8 cellular contexts compared by ENCODE assay signal in the genomic region with DNA sequence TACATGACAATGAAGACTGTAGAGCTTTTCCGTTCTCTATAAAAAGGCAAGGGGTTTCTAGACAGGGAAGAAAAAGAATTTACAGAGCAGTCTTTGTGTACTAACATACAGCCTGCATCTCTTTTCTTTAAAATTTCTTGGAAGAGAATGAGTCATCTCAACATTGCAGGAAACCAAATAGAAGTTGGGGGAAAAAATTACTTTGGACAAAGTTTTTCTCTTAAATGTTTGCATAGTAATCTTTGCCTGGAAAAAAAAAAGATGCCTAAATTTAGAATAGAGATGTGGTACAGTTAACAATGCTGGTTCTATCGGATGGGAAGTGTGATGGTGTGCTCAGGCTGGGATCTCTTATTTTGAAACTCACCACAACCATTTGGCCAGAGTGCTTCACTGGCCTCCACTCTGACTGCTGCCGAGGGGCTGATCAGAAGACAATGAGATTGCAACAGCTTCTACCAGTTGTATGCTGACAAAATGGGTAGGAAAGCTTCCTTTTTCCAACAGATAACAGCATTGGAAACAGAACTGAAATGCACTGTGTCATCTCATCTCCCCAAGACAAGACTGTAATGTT.
A peak's percentile ranks its signal among the peaks of the same experiment; 100 is the strongest.
DNase-seq lines count a peak whose midpoint lies in the region; ATAC-seq and TF ChIP-seq lines count a peak whose summit lies in the region.
"Not testable (repeated sequence)": the region's sequence is repeated elsewhere in the genome, so short reads cannot be mapped to it uniquely, and the experiment has no call there.

No MANE protein-coding gene starts in this region.

- not testable (repeated sequence) for TF ChIP-seq POLR2A in right lobe of liver (IDR thresholded peaks at IDR 0.05); upper lobe of left lung (IDR thresholded peaks at IDR 0.05)

- not testable (repeated sequence) for H3K27me3 ChIP-seq in GM23338 (ENCODE audit: insufficient read depth); right lobe of liver; upper lobe of left lung

- not testable (repeated sequence) for H3K4me1 Mint-ChIP-seq in GM23338; T-helper 1 cell treated with Interleukin-12 subunit alpha and Interleukin-12 subunit beta and Interleukin-4 antibody, amounts not matched to agents 30 μg/mL and 1 μg/mL, for 36 hours (ENCODE audit: low read depth); activated CD8-positive, alpha-beta T cell treated with anti-CD3 and anti-CD28 coated beads, Interleukin-2, amount 10 ng/mL, durations not matched to agents 7 days and 5 days (ENCODE audit: low read depth); activated naive CD8-positive, alpha-beta T cell treated with anti-CD3 and anti-CD28 coated beads, Interleukin-2, amount 10 ng/mL, durations not matched to agents 7 days and 5 days; osteocyte (ENCODE audit: unreplicated experiment)

- not testable (repeated sequence) for TF ChIP-seq EP300 in upper lobe of left lung (IDR thresholded peaks at IDR 0.05)

- not testable (repeated sequence) for H3K9me3 ChIP-seq in right lobe of liver, upper lobe of left lung

- peak overlapping the region; percentile 24; the same call in 1 of the 3 replicates for H3K4me3 Mint-ChIP-seq in GM23338
- H3K4me3 Mint-ChIP-seq in T-helper 1 cell treated with Interleukin-12 subunit alpha and Interleukin-12 subunit beta and Interleukin-4 antibody, amounts not matched to agents 30 μg/mL and 1 μg/mL, for 36 hours; osteocyte (ENCODE audit: unreplicated experiment): not testable (repeated sequence)
- H3K4me3 Mint-ChIP-seq in activated CD8-positive, alpha-beta T cell treated with anti-CD3 and anti-CD28 coated beads, Interleukin-2, amount 10 ng/mL, durations not matched to agents 7 days and 5 days: peak overlapping the region; percentile 22
- H3K4me3 Mint-ChIP-seq in activated naive CD8-positive, alpha-beta T cell treated with anti-CD3 and anti-CD28 coated beads, Interleukin-2, amount 10 ng/mL, durations not matched to agents 7 days and 5 days: peak overlapping the region; percentile 14

- not testable (repeated sequence) for H3K27ac ChIP-seq in GM23338 (ENCODE audit: low read depth); right lobe of liver; upper lobe of left lung

- H3K4me2 ChIP-seq in GM23338: not testable (repeated sequence)

- H3F3A ChIP-seq in GM23338 (replicated peaks; ENCODE audit: low read depth): not testable (repeated sequence)

- CTCF ChIA-PET in activated CD8-positive, alpha-beta T cell treated with anti-CD3 and anti-CD28 coated beads, Interleukin-2, amount 10 ng/mL, durations not matched to agents 7 days and 5 days (lab: Charles Lee): not testable (repeated sequence)

- H4K20me1 ChIP-seq in GM23338 (replicated peaks; ENCODE audit: insufficient read depth): not testable (repeated sequence)

- H3K4me3 ChIP-seq in GM23338, right lobe of liver, upper lobe of left lung: not testable (repeated sequence)

- 33% methylated on average over 1 of the region's 3 CpGs for WGBS in right lobe of liver (ENCODE audit: insufficient coverage, low coverage, low lambda C conversion rate, missing lambda C conversion rate)
- 60 to 83% methylated on average over 1 of the region's 3 CpGs for WGBS in upper lobe of left lung, 2 donors

- POLR2A ChIA-PET in activated CD8-positive, alpha-beta T cell treated with anti-CD3 and anti-CD28 coated beads, Interleukin-2, amount 10 ng/mL, durations not matched to agents 7 days and 5 days (lab: Charles Lee); activated naive CD8-positive, alpha-beta T cell treated with anti-CD3 and anti-CD28 coated beads, Interleukin-2, amount 10 ng/mL, durations not matched to agents 7 days and 5 days (lab: Charles Lee): not testable (repeated sequence)

- H2AFZ ChIP-seq in GM23338: not testable (repeated sequence)

- H3K9me2 ChIP-seq in GM23338 (ENCODE audit: insufficient read depth): not testable (repeated sequence)

- H3K36me3 ChIP-seq in GM23338 (ENCODE audit: insufficient read depth); right lobe of liver; upper lobe of left lung: not testable (repeated sequence)

- not testable (repeated sequence) for H3K27me3 Mint-ChIP-seq in GM23338 (ENCODE audit: insufficient read depth, low read depth, poor library complexity); T-helper 1 cell treated with Interleukin-12 subunit alpha and Interleukin-12 subunit beta and Interleukin-4 antibody, amounts not matched to agents 30 μg/mL and 1 μg/mL, for 36 hours (ENCODE audit: low read depth); activated CD8-positive, alpha-beta T cell treated with anti-CD3 and anti-CD28 coated beads, Interleukin-2, amount 10 ng/mL, durations not matched to agents 7 days and 5 days (ENCODE audit: low read depth); activated naive CD8-positive, alpha-beta T cell treated with anti-CD3 and anti-CD28 coated beads, Interleukin-2, amount 10 ng/mL, durations not matched to agents 7 days and 5 days; osteocyte (ENCODE audit: unreplicated experiment)

- not testable (repeated sequence) for H3K4me1 ChIP-seq in GM23338 (ENCODE audit: insufficient read depth); right lobe of liver; upper lobe of left lung

- not testable (repeated sequence) for H3K9me3 Mint-ChIP-seq in GM23338; T-helper 1 cell treated with Interleukin-12 subunit alpha and Interleukin-12 subunit beta and Interleukin-4 antibody, amounts not matched to agents 30 μg/mL and 1 μg/mL, for 36 hours; activated CD8-positive, alpha-beta T cell treated with anti-CD3 and anti-CD28 coated beads, Interleukin-2, amount 10 ng/mL, durations not matched to agents 7 days and 5 days (ENCODE audit: insufficient read depth); activated naive CD8-positive, alpha-beta T cell treated with anti-CD3 and anti-CD28 coated beads, Interleukin-2, amount 10 ng/mL, durations not matched to agents 7 days and 5 days; osteocyte (ENCODE audit: unreplicated experiment)

- H3K79me2 ChIP-seq in GM23338 (replicated peaks; ENCODE audit: insufficient read depth): not testable (repeated sequence)

- not testable (repeated sequence) for TF ChIP-seq CTCF in GM23338 (conservative IDR thresholded peaks at IDR 0.05; ENCODE audit: low read depth in 2 of 2); right lobe of liver (IDR thresholded peaks at IDR 0.05); osteocyte (IDR thresholded peaks at IDR 0.05); upper lobe of left lung (IDR thresholded peaks at IDR 0.05)

- not testable (repeated sequence) for DNase-seq in GM23338 (ENCODE audit: low spot score); activated CD8-positive, alpha-beta T cell treated with anti-CD3 and anti-CD28 coated beads, Interleukin-2, amount 10 ng/mL, durations not matched to agents 7 days and 5 days; activated naive CD8-positive, alpha-beta T cell treated with anti-CD3 and anti-CD28 coated beads, Interleukin-2, amount 10 ng/mL, durations not matched to agents 7 days and 5 days; Right ventricle myocardium inferior (ENCODE audit: missing footprints); right lobe of liver; osteocyte (ENCODE audit: extremely low spot score, unreplicated experiment); upper lobe of left lung

- peak overlapping the region; percentile 74; the same call in 1 of the 2 replicates for H3K27ac Mint-ChIP-seq in GM23338
- peak overlapping the region; percentile 78 for H3K27ac Mint-ChIP-seq in T-helper 1 cell treated with Interleukin-12 subunit alpha and Interleukin-12 subunit beta and Interleukin-4 antibody, amounts not matched to agents 30 μg/mL and 1 μg/mL, for 36 hours
- H3K27ac Mint-ChIP-seq in activated CD8-positive, alpha-beta T cell treated with anti-CD3 and anti-CD28 coated beads, Interleukin-2, amount 10 ng/mL, durations not matched to agents 7 days and 5 days: peak overlapping the region; percentile 49
- H3K27ac Mint-ChIP-seq in activated naive CD8-positive, alpha-beta T cell treated with anti-CD3 and anti-CD28 coated beads, Interleukin-2, amount 10 ng/mL, durations not matched to agents 7 days and 5 days: peak overlapping the region; percentile 71
- peak overlapping the region; percentile 83 for H3K27ac Mint-ChIP-seq in osteocyte (ENCODE audit: unreplicated experiment)

- H3K36me3 Mint-ChIP-seq in GM23338 (ENCODE audit: low read depth); T-helper 1 cell treated with Interleukin-12 subunit alpha and Interleukin-12 subunit beta and Interleukin-4 antibody, amounts not matched to agents 30 μg/mL and 1 μg/mL, for 36 hours (ENCODE audit: low read depth); activated CD8-positive, alpha-beta T cell treated with anti-CD3 and anti-CD28 coated beads, Interleukin-2, amount 10 ng/mL, durations not matched to agents 7 days and 5 days (ENCODE audit: low read depth); activated naive CD8-positive, alpha-beta T cell treated with anti-CD3 and anti-CD28 coated beads, Interleukin-2, amount 10 ng/mL, durations not matched to agents 7 days and 5 days; osteocyte (ENCODE audit: unreplicated experiment): not testable (repeated sequence)

- ATAC-seq in GM23338 (peak; percentile 58), Right ventricle myocardium inferior (peak; percentile 71), right lobe of liver (peak; percentile 55 to 60 (median 57)), upper lobe of left lung (ENCODE audit: low FRiP score in 2 of 2) (peak; percentile 72 to 79)
- ATAC-seq in activated CD8-positive, alpha-beta T cell treated with anti-CD3 and anti-CD28 coated beads, Interleukin-2, amount 10 ng/mL, durations not matched to agents 7 days and 5 days: peak; percentile 43
- ATAC-seq in activated naive CD8-positive, alpha-beta T cell treated with anti-CD3 and anti-CD28 coated beads, Interleukin-2, amount 10 ng/mL, durations not matched to agents 7 days and 5 days (ENCODE audit: low read depth): peak; percentile 13

- intact Hi-C loops in Right ventricle myocardium inferior (cut with DNase I); right lobe of liver (cut with DNase I): not testable (repeated sequence)

Comparison
In these comparisons a context has a peak if more than half of its experiments do, and no peak if none do; other contexts are left out.
1. ATAC-seq: peak in every context shown above with its lines; median percentile 76 in upper lobe of left lung; 71 in Right ventricle myocardium inferior; 58 in GM23338; 57 in right lobe of liver; 43 in activated CD8-positive, alpha-beta T cell treated with anti-CD3 and anti-CD28 coated beads, Interleukin-2, amount 10 ng/mL, durations not matched to agents 7 days and 5 days; 13 in activated naive CD8-positive, alpha-beta T cell treated with anti-CD3 and anti-CD28 coated beads, Interleukin-2, amount 10 ng/mL, durations not matched to agents 7 days and 5 days.